ENCODE assay signal across 27 cellular contexts in the genomic region with DNA sequence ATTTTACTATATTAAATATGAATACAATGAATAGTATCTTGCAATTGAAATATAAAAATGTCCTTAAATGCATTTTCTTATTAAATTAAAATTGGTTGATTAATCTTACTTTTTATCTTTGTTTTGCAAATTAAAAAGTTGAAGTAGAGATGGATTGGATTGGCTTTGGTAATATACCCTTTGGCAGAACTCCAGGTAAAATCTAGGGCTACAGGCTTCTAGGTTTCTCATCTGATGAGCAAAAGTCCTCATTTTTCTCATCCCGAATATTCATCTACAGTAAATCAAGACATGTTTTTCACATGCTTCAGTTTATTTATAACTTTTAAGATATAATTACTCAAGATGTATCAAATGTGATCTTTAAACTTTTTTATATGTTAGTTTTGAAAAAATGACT. TPM values are rescaled to one million over a fixed set of nuclear protein-coding genes. Genes with fewer than 3 reads are reported as not detected.
"Had no signal": no experiment of that assay in that cellular context is flagged by ENCODE, and none has a peak within 500 bp of the region (broad histone marks: within the 10 kb centered on the region; RNA-seq: fewer than 3 reads in every experiment).

No MANE protein-coding gene starts in this region.

- H3K27ac ChIP-seq: left ventricle myocardium inferior, ovary, right atrium auricular region, right lobe of liver, testis, thyroid gland, transverse colon, upper lobe of left lung, vagina had no signal

- H3K4me3 Mint-ChIP-seq: immature natural killer cell; naive thymus-derived CD4-positive, alpha-beta T cell; natural killer cell treated with Interleukin-12 subunit alpha and Interleukin-12 subunit beta and Interleukin-15 and Interleukin-18, amount 100 ng/mL, for 72 hours; stimulated activated memory B cell treated with anti-CD40 and anti-IgM and Interleukin-4, amounts not matched to agents 10 μg/mL and 1 μg/mL and 100 μg/mL, for 72 hours; stimulated activated naive CD8-positive, alpha-beta T cell treated with anti-CD3 and anti-CD28 coated beads, Interleukin-15, amount 100 ng/mL, for 72 hours had no signal

- H3K4me1 Mint-ChIP-seq: immature natural killer cell; stimulated activated memory B cell treated with anti-CD40 and anti-IgM and Interleukin-4, amounts not matched to agents 10 μg/mL and 1 μg/mL and 100 μg/mL, for 72 hours; stimulated activated naive CD8-positive, alpha-beta T cell treated with anti-CD3 and anti-CD28 coated beads, Interleukin-15, amount 100 ng/mL, for 72 hours had no signal

- H3K9me3 Mint-ChIP-seq: stimulated activated memory B cell treated with anti-CD40 and anti-IgM and Interleukin-4, amounts not matched to agents 10 μg/mL and 1 μg/mL and 100 μg/mL, for 72 hours had no signal

- H3K4me3 ChIP-seq: left ventricle myocardium inferior, lung, mucosa of descending colon, ovary, right atrium auricular region, right lobe of liver, smooth muscle cell, testis, thyroid gland, transverse colon, upper lobe of left lung, vagina had no signal

- H3K36me3 Mint-ChIP-seq: naive thymus-derived CD4-positive, alpha-beta T cell; natural killer cell treated with Interleukin-12 subunit alpha and Interleukin-12 subunit beta and Interleukin-15 and Interleukin-18, amount 100 ng/mL, for 72 hours; stimulated activated memory B cell treated with anti-CD40 and anti-IgM and Interleukin-4, amounts not matched to agents 10 μg/mL and 1 μg/mL and 100 μg/mL, for 72 hours had no signal

- H3K27ac Mint-ChIP-seq: immature natural killer cell; naive thymus-derived CD4-positive, alpha-beta T cell; natural killer cell treated with Interleukin-12 subunit alpha and Interleukin-12 subunit beta and Interleukin-15 and Interleukin-18, amount 100 ng/mL, for 72 hours; progenitor cell of endocrine pancreas; stimulated activated memory B cell treated with anti-CD40 and anti-IgM and Interleukin-4, amounts not matched to agents 10 μg/mL and 1 μg/mL and 100 μg/mL, for 72 hours; stimulated activated naive CD8-positive, alpha-beta T cell treated with anti-CD3 and anti-CD28 coated beads, Interleukin-15, amount 100 ng/mL, for 72 hours had no signal

- DNase-seq: hypothalamus; immature natural killer cell; islet precursor cell; left ventricle myocardium inferior; mesendoderm; midbrain; mucosa of descending colon; naive thymus-derived CD4-positive, alpha-beta T cell; ovary; right lobe of liver; stimulated activated CD4-positive, alpha-beta T cell treated with anti-CD3 and anti-CD28 coated beads, Interleukin-1b, Interleukin-23, amount 100 ng/mL, for 48 hours; stimulated activated CD4-positive, alpha-beta T cell treated with anti-CD3 and anti-CD28 coated beads, Interleukin-2, amount 100 ng/mL, for 48 hours; stimulated activated CD4-positive, alpha-beta T cell treated with anti-CD3 and anti-CD28 coated beads, Interleukin-4, amount 100 ng/mL, for 4 hours; stimulated activated CD8-positive, alpha-beta memory T cell treated with anti-CD3 and anti-CD28 coated beads, Interleukin-4, amount 100 ng/mL, for 48 hours; stimulated activated naive CD4-positive, alpha-beta T cell treated with Interleukin-2 at 50 U/mL for 16 hours; stimulated activated naive CD8-positive, alpha-beta T cell treated with anti-CD3 and anti-CD28 coated beads, Interleukin-15, amount 100 ng/mL, for 72 hours; testis; thyroid gland; transverse colon; upper lobe of left lung had no signal

- H3K27me3 ChIP-seq: ovary, right atrium auricular region, right lobe of liver, testis, thyroid gland, upper lobe of left lung, vagina had no signal

RNA-seq across cellular contexts. Expression of gene PTPRR, which starts 2.2 kb away (rescaled TPM):
- total RNA-seq: naive thymus-derived CD4-positive, alpha-beta T cell; natural killer cell treated with Interleukin-12 subunit alpha and Interleukin-12 subunit beta and Interleukin-15 and Interleukin-18, amount 100 ng/mL, for 72 hours had no signal
